ENCODE assay signal across 7 cellular contexts in genomic region chr20:62501801-62502495, GRCh38. TPM values are rescaled to one million over a fixed set of nuclear protein-coding genes. Genes with fewer than 3 reads are reported as not detected.
A peak's percentile ranks its signal among the peaks of the same experiment; 100 is the strongest.
DNase-seq lines count a peak whose midpoint lies in the region; ATAC-seq and TF ChIP-seq lines count a peak whose summit lies in the region.

No MANE protein-coding gene starts in this region.

- H3K4me3 ChIP-seq in heart left ventricle: no peak overlapping the region

- DNase-seq in activated CD4-positive, alpha-beta T cell treated with anti-CD3 and anti-CD28 coated beads, Interleukin-2, amount 50 U/mL, for 24 hours (ENCODE audit: low read depth in 1 of 2, low spot score in 1 of 2): peak; percentile 39 to 80
- DNase-seq in fibroblast of the conjunctiva (ENCODE audit: low read depth): peak; percentile 3
- DNase-seq in stimulated activated effector memory CD8-positive, alpha-beta T cell treated with anti-CD3 and anti-CD28 coated beads, Interleukin-12 subunit alpha, Interleukin-12 subunit beta, amount 100 ng/mL, for 72 hours (ENCODE audit: low spot score in 2 of 2): peak; percentile 50 to 83
- no peak for DNase-seq in medulla oblongata (ENCODE audit: extremely low spot score)
- DNase-seq in heart left ventricle: no peak

- H3K27me3 ChIP-seq in heart left ventricle: peaks cover 0 to 3% (median 0%) of the 10 kb centered on the region in 9 donors

- peak overlapping the region; percentile 94 for H3K27ac Mint-ChIP-seq in stimulated activated effector memory CD8-positive, alpha-beta T cell treated with anti-CD3 and anti-CD28 coated beads, Interleukin-12 subunit alpha, Interleukin-12 subunit beta, amount 100 ng/mL, for 72 hours

- no peaks in the 10 kb centered on the region for H3K9me3 ChIP-seq in heart left ventricle

- H3K4me1 ChIP-seq in heart left ventricle: peaks cover 0 to 14% (median 0%) of the 10 kb centered on the region in 12 donors

- TF ChIP-seq CTCF in heart left ventricle (IDR thresholded peaks at IDR 0.05): no peak

- ATAC-seq in GM19452 (IDR thresholded peaks at IDR 0.05; ENCODE audit: unreplicated experiment) (peak; percentile 70), HG03457 (IDR thresholded peaks at IDR 0.05; ENCODE audit: unreplicated experiment) (peak; percentile 72), heart left ventricle (no peak)
- ATAC-seq in stimulated activated effector memory CD8-positive, alpha-beta T cell treated with anti-CD3 and anti-CD28 coated beads, Interleukin-12 subunit alpha, Interleukin-12 subunit beta, amount 100 ng/mL, for 72 hours: peak; percentile 97

- WGBS in heart left ventricle, 4 donors: 78 to 84% (median 81%) methylated on average over 11 to 13 of the region's 13 CpGs

- peaks cover 5% of the 10 kb centered on the region for H3K9me3 Mint-ChIP-seq in stimulated activated effector memory CD8-positive, alpha-beta T cell treated with anti-CD3 and anti-CD28 coated beads, Interleukin-12 subunit alpha, Interleukin-12 subunit beta, amount 100 ng/mL, for 72 hours

- no peaks in the 10 kb centered on the region for H3K36me3 ChIP-seq in heart left ventricle

- H3K36me3 Mint-ChIP-seq in stimulated activated effector memory CD8-positive, alpha-beta T cell treated with anti-CD3 and anti-CD28 coated beads, Interleukin-12 subunit alpha, Interleukin-12 subunit beta, amount 100 ng/mL, for 72 hours: peaks cover 13% of the 10 kb centered on the region

- intact Hi-C loops in heart left ventricle (cut with DNase I): loop anchor here (2.0 to 10.0 kb wide), 10 partner anchors 83 to 305 kb away; partner anchors contain the start of gene MRGBP (in 1 of the 10)

- no peak for TF ChIP-seq POLR2A in heart left ventricle (IDR thresholded peaks at IDR 0.05)

- H3K27ac ChIP-seq in heart left ventricle: no peak overlapping the region

- peaks cover 43% of the 10 kb centered on the region for H3K4me1 Mint-ChIP-seq in stimulated activated effector memory CD8-positive, alpha-beta T cell treated with anti-CD3 and anti-CD28 coated beads, Interleukin-12 subunit alpha, Interleukin-12 subunit beta, amount 100 ng/mL, for 72 hours

- peak overlapping the region; percentile 68 for H3K4me3 Mint-ChIP-seq in stimulated activated effector memory CD8-positive, alpha-beta T cell treated with anti-CD3 and anti-CD28 coated beads, Interleukin-12 subunit alpha, Interleukin-12 subunit beta, amount 100 ng/mL, for 72 hours

RNA-seq across cellular contexts. Expression of gene GATA5, which starts 26.2 kb away (rescaled TPM):
- 1 to 10 TPM in 4 of 9 donors, under 1 TPM in 5; 0.21 to 7.4 (median 0.83) TPM for total RNA-seq in heart left ventricle
- polyA plus RNA-seq in heart left ventricle: 1 to 10 TPM in 1 of 2 donors, under 1 TPM in 1; 0.98 to 1.6 TPM

Comparison
In these comparisons a context has a peak if more than half of its experiments do, and no peak if none do; other contexts are left out.
1. ATAC-seq: peak in GM19452 (single experiment), HG03457 (single experiment) and stimulated activated effector memory CD8-positive, alpha-beta T cell treated with anti-CD3 and anti-CD28 coated beads, Interleukin-12 subunit alpha, Interleukin-12 subunit beta, amount 100 ng/mL, for 72 hours (single experiment); none in heart left ventricle (0 of 4).
2. DNase-seq: peak in activated CD4-positive, alpha-beta T cell treated with anti-CD3 and anti-CD28 coated beads, Interleukin-2, amount 50 U/mL, for 24 hours (2 of 2), fibroblast of the conjunctiva (single experiment) and stimulated activated effector memory CD8-positive, alpha-beta T cell treated with anti-CD3 and anti-CD28 coated beads, Interleukin-12 subunit alpha, Interleukin-12 subunit beta, amount 100 ng/mL, for 72 hours (2 of 2); none in medulla oblongata (single experiment) and heart left ventricle (0 of 5).